ENCODE assay signal across 18 cellular contexts in the genomic region with DNA sequence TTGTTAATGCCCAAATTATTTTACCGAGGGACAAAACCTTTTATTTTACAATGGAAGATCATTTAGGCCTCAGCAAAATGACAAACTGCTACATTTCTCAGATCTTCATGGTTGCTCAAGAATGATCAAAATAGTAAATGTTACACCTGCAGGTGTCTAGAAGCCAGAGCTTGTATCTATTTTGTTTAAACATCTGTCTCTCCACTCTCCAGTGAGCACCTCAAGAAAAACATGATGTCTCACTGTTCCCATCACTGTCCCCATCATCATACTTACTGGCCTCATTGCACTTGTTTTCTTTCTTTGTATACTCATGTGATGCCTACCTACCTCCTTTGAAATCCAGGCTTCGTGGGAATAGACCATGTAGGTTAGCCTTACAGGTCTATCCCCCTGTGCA.
"Had no signal": no experiment of that assay in that cellular context is flagged by ENCODE, and none has a peak within 500 bp of the region (broad histone marks: within the 10 kb centered on the region; RNA-seq: fewer than 3 reads in every experiment).

No MANE protein-coding gene starts in this region.

- H3K4me1 Mint-ChIP-seq: activated CD4-positive, alpha-beta T cell treated with anti-CD3 and anti-CD28 coated beads, Interleukin-2, amount 10 ng/mL, durations not matched to agents 7 days and 5 days; activated naive CD8-positive, alpha-beta T cell treated with anti-CD3 and anti-CD28 coated beads, Interleukin-2, amount 10 ng/mL, durations not matched to agents 7 days and 5 days; stimulated activated effector memory CD8-positive, alpha-beta T cell treated with anti-CD3 and anti-CD28 coated beads, Interleukin-12 subunit alpha, Interleukin-12 subunit beta, amount 100 ng/mL, for 72 hours had no signal

- H3K4me2 ChIP-seq: hepatocyte had no signal

- ATAC-seq: left lobe of liver; natural killer cell treated with Interleukin-12 subunit alpha and Interleukin-12 subunit beta and Interleukin-15 and Interleukin-18, amount 100 ng/mL, for 72 hours; stimulated activated effector memory CD8-positive, alpha-beta T cell treated with anti-CD3 and anti-CD28 coated beads, Interleukin-12 subunit alpha, Interleukin-12 subunit beta, amount 100 ng/mL, for 72 hours had no signal

- H2AFZ ChIP-seq: hepatocyte had no signal

- H3K36me3 ChIP-seq: colonic mucosa, vagina had no signal

- H3K9me3 ChIP-seq: colonic mucosa, esophagus muscularis mucosa, tibial nerve, vagina had no signal

- H3K4me3 ChIP-seq: colonic mucosa, esophagus muscularis mucosa, hepatocyte, tibial nerve, vagina had no signal

- H3K79me2 ChIP-seq: hepatocyte had no signal

- H3K9me3 Mint-ChIP-seq: activated CD4-positive, alpha-beta T cell treated with anti-CD3 and anti-CD28 coated beads, Interleukin-2, amount 10 ng/mL, durations not matched to agents 7 days and 5 days; activated naive CD8-positive, alpha-beta T cell treated with anti-CD3 and anti-CD28 coated beads, Interleukin-2, amount 10 ng/mL, durations not matched to agents 7 days and 5 days; activated T-helper 1 cell treated with anti-CD3 and anti-CD28 coated beads, Interleukin-12 subunit alpha, Interleukin-12 subunit beta, Interleukin-2, Interleukin-4 antibody, amounts not matched to agents 30 ng/mL and 10 ng/mL and 1 ng/mL, durations not matched to agents 14 hours and 24 hours and 36 hours; natural killer cell treated with Interleukin-12 subunit alpha and Interleukin-12 subunit beta and Interleukin-15 and Interleukin-18, amount 100 ng/mL, for 72 hours; stimulated activated effector memory CD8-positive, alpha-beta T cell treated with anti-CD3 and anti-CD28 coated beads, Interleukin-12 subunit alpha, Interleukin-12 subunit beta, amount 100 ng/mL, for 72 hours had no signal

- H3K4me1 ChIP-seq: colonic mucosa, esophagus muscularis mucosa, tibial nerve, vagina had no signal

- H3K27ac ChIP-seq: colonic mucosa, esophagus muscularis mucosa, hepatocyte, vagina had no signal

- DNase-seq: activated CD4-positive, alpha-beta T cell treated with anti-CD3 and anti-CD28 coated beads, Interleukin-2, amount 10 ng/mL, durations not matched to agents 7 days and 5 days; activated CD8-positive, alpha-beta memory T cell treated with anti-CD3 and anti-CD28 coated beads for 24 hours; activated naive CD4-positive, alpha-beta T cell; activated naive CD8-positive, alpha-beta T cell treated with anti-CD3 and anti-CD28 coated beads, Interleukin-2, amount 10 ng/mL, durations not matched to agents 7 days and 5 days; central memory CD4-positive, alpha-beta T cell; colonic mucosa; islet precursor cell; posterior cingulate gyrus; retina had no signal

- H3K27me3 ChIP-seq: colonic mucosa, esophagus muscularis mucosa, hepatocyte, tibial nerve, vagina had no signal

- H3K4me3 Mint-ChIP-seq: activated CD4-positive, alpha-beta T cell treated with anti-CD3 and anti-CD28 coated beads, Interleukin-2, amount 10 ng/mL, durations not matched to agents 7 days and 5 days; activated naive CD8-positive, alpha-beta T cell treated with anti-CD3 and anti-CD28 coated beads, Interleukin-2, amount 10 ng/mL, durations not matched to agents 7 days and 5 days; activated T-helper 1 cell treated with anti-CD3 and anti-CD28 coated beads, Interleukin-12 subunit alpha, Interleukin-12 subunit beta, Interleukin-2, Interleukin-4 antibody, amounts not matched to agents 30 ng/mL and 10 ng/mL and 1 ng/mL, durations not matched to agents 14 hours and 24 hours and 36 hours; brain; natural killer cell treated with Interleukin-12 subunit alpha and Interleukin-12 subunit beta and Interleukin-15 and Interleukin-18, amount 100 ng/mL, for 72 hours; stimulated activated effector memory CD8-positive, alpha-beta T cell treated with anti-CD3 and anti-CD28 coated beads, Interleukin-12 subunit alpha, Interleukin-12 subunit beta, amount 100 ng/mL, for 72 hours had no signal

- H3K36me3 Mint-ChIP-seq: activated naive CD8-positive, alpha-beta T cell treated with anti-CD3 and anti-CD28 coated beads, Interleukin-2, amount 10 ng/mL, durations not matched to agents 7 days and 5 days; natural killer cell treated with Interleukin-12 subunit alpha and Interleukin-12 subunit beta and Interleukin-15 and Interleukin-18, amount 100 ng/mL, for 72 hours; stimulated activated effector memory CD8-positive, alpha-beta T cell treated with anti-CD3 and anti-CD28 coated beads, Interleukin-12 subunit alpha, Interleukin-12 subunit beta, amount 100 ng/mL, for 72 hours had no signal

- H3K27ac Mint-ChIP-seq: activated CD4-positive, alpha-beta T cell treated with anti-CD3 and anti-CD28 coated beads, Interleukin-2, amount 10 ng/mL, durations not matched to agents 7 days and 5 days; activated naive CD8-positive, alpha-beta T cell treated with anti-CD3 and anti-CD28 coated beads, Interleukin-2, amount 10 ng/mL, durations not matched to agents 7 days and 5 days; activated T-helper 1 cell treated with anti-CD3 and anti-CD28 coated beads, Interleukin-12 subunit alpha, Interleukin-12 subunit beta, Interleukin-2, Interleukin-4 antibody, amounts not matched to agents 30 ng/mL and 10 ng/mL and 1 ng/mL, durations not matched to agents 14 hours and 24 hours and 36 hours; brain; natural killer cell treated with Interleukin-12 subunit alpha and Interleukin-12 subunit beta and Interleukin-15 and Interleukin-18, amount 100 ng/mL, for 72 hours; stimulated activated effector memory CD8-positive, alpha-beta T cell treated with anti-CD3 and anti-CD28 coated beads, Interleukin-12 subunit alpha, Interleukin-12 subunit beta, amount 100 ng/mL, for 72 hours had no signal

- H3K27me3 Mint-ChIP-seq: activated CD4-positive, alpha-beta T cell treated with anti-CD3 and anti-CD28 coated beads, Interleukin-2, amount 10 ng/mL, durations not matched to agents 7 days and 5 days; brain; natural killer cell treated with Interleukin-12 subunit alpha and Interleukin-12 subunit beta and Interleukin-15 and Interleukin-18, amount 100 ng/mL, for 72 hours had no signal
